Comparison of ENCODE assay signal across 20 cellular contexts in genomic region chr1:211113566-211113965, GRCh38. TPM values are rescaled to one million over a fixed set of nuclear protein-coding genes. Genes with fewer than 3 reads are reported as not detected.
"Had no signal": no experiment of that assay in that cellular context is flagged by ENCODE, and none has a peak within 500 bp of the region (broad histone marks: within the 10 kb centered on the region; RNA-seq: fewer than 3 reads in every experiment).

No MANE protein-coding gene starts in this region.

- DNase-seq: Kasumi-1, NCI-H1092, NCI-H1105 treated with DMSO at 0.1 percent for 48 hours, NCI-H1417 treated with DMSO at 0.1 percent for 48 hours, NCI-H146, NCI-H1694 treated with DMSO at 0.1 percent for 48 hours, NCI-H1930, NCI-H2081, NCI-H2107, NCI-H226, NCI-H446, NCI-H510A, NCI-H524 treated with DMSO at 0.1 percent for 48 hours, NCI-H69, NCI-H774, SHP77, SK-N-SH, SW 1271, T-cell had no signal

- ATAC-seq: K562, T-cell had no signal

RNA-seq across cellular contexts. Expression of gene KCNH1, which starts 20.4 kb away (rescaled TPM):
- total RNA-seq: K562, T-cell had no signal
